ENCODE assay signal across 1 cellular context in genomic region chr1:32933742-32934322, GRCh38.
TF ChIP-seq lines count a peak whose summit lies in the region.

No MANE protein-coding gene starts in this region.

TF ChIP-seq in HepG2, 621 proteins besides CTCF, POLR2A, EP300 and RAD21 (continued from another document and continues in another):
- peak; percentile 71 for TF ChIP-seq ZMYM4 (CRISPR knock-in tag; IDR thresholded peaks at IDR 0.05)
- TF ChIP-seq ISX (CRISPR knock-in tag; conservative IDR thresholded peaks at IDR 0.05), result no peak
- TF ChIP-seq ELF3 (CRISPR knock-in tag; IDR thresholded peaks at IDR 0.05), result peak; percentile 90
- TF ChIP-seq ZNF788 (CRISPR knock-in tag; IDR thresholded peaks at IDR 0.05; ENCODE audit: borderline replicate concordance), result peak; percentile 56; the same call in 1 of the 2 replicates
- TF ChIP-seq ZNF441 (CRISPR knock-in tag; IDR thresholded peaks at IDR 0.05; ENCODE audit: borderline replicate concordance), result no peak
- TF ChIP-seq PHF20 (CRISPR knock-in tag; IDR thresholded peaks at IDR 0.05), result no peak; the same call in 1 of the 2 replicates
- TF ChIP-seq FOXP1 (IDR thresholded peaks at IDR 0.05), result no peak
- TF ChIP-seq FOXP1 (CRISPR knock-in tag; IDR thresholded peaks at IDR 0.05), result peak; percentile 55; the same call in 1 of the 2 replicates
- TF ChIP-seq ZNF460 (CRISPR knock-in tag; IDR thresholded peaks at IDR 0.05; ENCODE audit: borderline replicate concordance), result no peak
- TF ChIP-seq GLMP (CRISPR knock-in tag; IDR thresholded peaks at IDR 0.05; ENCODE audit: borderline replicate concordance), result no peak
- TF ChIP-seq ZNF160 (CRISPR knock-in tag; IDR thresholded peaks at IDR 0.05), result no peak
- TF ChIP-seq ZXDC (CRISPR knock-in tag; IDR thresholded peaks at IDR 0.05), result no peak
- no peak for TF ChIP-seq ZFP1 (CRISPR knock-in tag; IDR thresholded peaks at IDR 0.05)
- no peak for TF ChIP-seq HNRNPLL (IDR thresholded peaks at IDR 0.05; ENCODE audit: low read depth, low read length, poor library complexity, severe bottlenecking)
- no peak for TF ChIP-seq CERS6 (CRISPR knock-in tag; IDR thresholded peaks at IDR 0.05)
- no peak for TF ChIP-seq E2F5 (CRISPR knock-in tag; conservative IDR thresholded peaks at IDR 0.05)
- 0 out of 2 replicates have a peak, but pooled peaks have one; percentile 31 for TF ChIP-seq ZSCAN12 (CRISPR knock-in tag; IDR thresholded peaks at IDR 0.05)
- TF ChIP-seq ZNF781 (CRISPR knock-in tag; IDR thresholded peaks at IDR 0.05; ENCODE audit: borderline replicate concordance, not compliant biosample characterization), result no peak
- TF ChIP-seq ZMYM3 (CRISPR knock-in tag; IDR thresholded peaks at IDR 0.05), result peak; percentile 51; the same call in 1 of the 2 replicates
- peak; percentile 89; the same call in 1 of the 2 replicates for TF ChIP-seq SP5 (CRISPR knock-in tag; IDR thresholded peaks at IDR 0.05; ENCODE audit: borderline replicate concordance, low read depth)
- TF ChIP-seq ETV5 (CRISPR knock-in tag; IDR thresholded peaks at IDR 0.05; ENCODE audit: borderline replicate concordance), result peak; percentile 93
- no peak for TF ChIP-seq ZNF17 (CRISPR knock-in tag; IDR thresholded peaks at IDR 0.05)
- no peak; the same call in 1 of the 2 replicates for TF ChIP-seq SAFB2 (CRISPR knock-in tag; IDR thresholded peaks at IDR 0.05; ENCODE audit: borderline replicate concordance, low read depth)
- TF ChIP-seq ZNF577 (CRISPR knock-in tag; IDR thresholded peaks at IDR 0.05; ENCODE audit: borderline replicate concordance, low read depth), result no peak
- peak; percentile 93 for TF ChIP-seq HNF1B (CRISPR knock-in tag; IDR thresholded peaks at IDR 0.05)
- no peak for TF ChIP-seq EEA1 (CRISPR knock-in tag; IDR thresholded peaks at IDR 0.05; ENCODE audit: borderline replicate concordance)
- TF ChIP-seq ATF3 (CRISPR knock-in tag; IDR thresholded peaks at IDR 0.05), result no peak
- no peak for TF ChIP-seq ZFP41 (CRISPR knock-in tag; IDR thresholded peaks at IDR 0.05; ENCODE audit: borderline replicate concordance)
- TF ChIP-seq PAXIP1 (CRISPR knock-in tag; conservative IDR thresholded peaks at IDR 0.05), result peak; percentile 96
- TF ChIP-seq ATAD3A (CRISPR knock-in tag; IDR thresholded peaks at IDR 0.05), result no peak
- TF ChIP-seq ZNF292 (CRISPR knock-in tag; IDR thresholded peaks at IDR 0.05; ENCODE audit: borderline replicate concordance, low read depth), result peak; percentile 83
- no peak for TF ChIP-seq ZNF496 (CRISPR knock-in tag; IDR thresholded peaks at IDR 0.05; ENCODE audit: insufficient replicate concordance)
- no peak for TF ChIP-seq AGO1 (IDR thresholded peaks at IDR 0.05; ENCODE audit: low read depth, low read length, poor library complexity, severe bottlenecking)
- TF ChIP-seq ESRRA (CRISPR knock-in tag; IDR thresholded peaks at IDR 0.05; ENCODE audit: low read depth), result 0 out of 2 replicates have a peak, but pooled peaks have one; percentile 3
- TF ChIP-seq ZNF543 (CRISPR knock-in tag; IDR thresholded peaks at IDR 0.05), result no peak
- TF ChIP-seq SKI (IDR thresholded peaks at IDR 0.05; ENCODE audit: partially characterized antibody), result peak; percentile 19
- no peak for TF ChIP-seq CBFB (CRISPR knock-in tag; IDR thresholded peaks at IDR 0.05)
- no peak for TF ChIP-seq CENPT (CRISPR knock-in tag; IDR thresholded peaks at IDR 0.05; ENCODE audit: low read depth)
- no peak for TF ChIP-seq ZNF687 (CRISPR knock-in tag; IDR thresholded peaks at IDR 0.05)
- TF ChIP-seq ZNF335 (CRISPR knock-in tag; IDR thresholded peaks at IDR 0.05), result peak; percentile 73; the same call in 1 of the 2 replicates
- no peak for TF ChIP-seq ZNF367 (CRISPR knock-in tag; IDR thresholded peaks at IDR 0.05; ENCODE audit: borderline replicate concordance)
- no peak; the same call in 1 of the 2 replicates for TF ChIP-seq SIX1 (CRISPR knock-in tag; IDR thresholded peaks at IDR 0.05; ENCODE audit: borderline replicate concordance)
- TF ChIP-seq ZNF772 (CRISPR knock-in tag; IDR thresholded peaks at IDR 0.05), result no peak
- TF ChIP-seq SAP130 (CRISPR knock-in tag; IDR thresholded peaks at IDR 0.05; ENCODE audit: low read depth), result peak; percentile 89
- peak; percentile 74; the same call in 1 of the 2 replicates for TF ChIP-seq ZNF607 (CRISPR knock-in tag; IDR thresholded peaks at IDR 0.05; ENCODE audit: borderline replicate concordance)
- TF ChIP-seq BRF2 (CRISPR knock-in tag; IDR thresholded peaks at IDR 0.05), result 0 out of 2 replicates have a peak, but pooled peaks have one; percentile 35
- peak; percentile 78 for TF ChIP-seq MAX (IDR thresholded peaks at IDR 0.05)
- no peak for TF ChIP-seq ATM (IDR thresholded peaks at IDR 0.05; ENCODE audit: borderline replicate concordance)
- TF ChIP-seq ISL2 (CRISPR knock-in tag; IDR thresholded peaks at IDR 0.05), result peak; percentile 56; the same call in 1 of the 2 replicates
- TF ChIP-seq CHD4 (IDR thresholded peaks at IDR 0.05; ENCODE audit: borderline replicate concordance, low read length), result peak; percentile 93; the same call in 1 of the 2 replicates
- TF ChIP-seq ZEB1 (IDR thresholded peaks at IDR 0.05; ENCODE audit: insufficient replicate concordance, low read depth), result no peak
- TF ChIP-seq SCMH1 (CRISPR knock-in tag; IDR thresholded peaks at IDR 0.05; ENCODE audit: borderline replicate concordance), result no peak
- TF ChIP-seq HNRNPH1 (optimal IDR thresholded peaks at IDR 0.05; ENCODE audit: low read depth, low read length), result no peak
- no peak for TF ChIP-seq ZNF143 (CRISPR knock-in tag; IDR thresholded peaks at IDR 0.05)
